In the genomic region with DNA sequence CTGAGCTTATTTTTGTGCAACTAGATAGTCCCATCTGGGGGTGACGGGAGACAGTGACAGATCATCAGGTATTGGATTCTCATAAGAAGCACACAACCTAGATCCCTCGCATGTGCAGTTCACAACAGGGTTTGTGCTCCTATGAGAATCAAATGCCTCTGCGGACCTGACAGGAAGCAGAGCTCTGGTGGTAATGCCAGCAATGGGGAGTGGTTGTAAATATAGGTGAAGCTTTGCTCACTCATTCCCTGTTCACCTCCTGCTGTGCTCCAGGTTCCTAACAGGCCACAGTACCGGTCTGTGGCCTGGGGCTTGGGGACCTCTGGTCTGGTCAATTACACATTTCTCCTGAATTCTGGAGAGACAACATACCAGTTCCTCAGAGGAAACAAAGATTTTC, we compare ENCODE assay signal across 33 cellular contexts.
"Had no signal": no experiment of that assay in that cellular context is flagged by ENCODE, and none has a peak within 500 bp of the region (broad histone marks: within the 10 kb centered on the region; RNA-seq: fewer than 3 reads in every experiment).

No MANE protein-coding gene starts in this region.

- H3K4me1 ChIP-seq: adrenal gland, ascending aorta, breast epithelium, colonic mucosa, esophagus squamous epithelium, gastroesophageal sphincter had no signal

- FAIRE-seq: endometrium, endothelial cell of umbilical vein had no signal

- H3K36me3 ChIP-seq: adrenal gland, ascending aorta, breast epithelium, cardiac muscle cell, colonic mucosa, esophagus squamous epithelium, gastroesophageal sphincter had no signal

- H3K9me3 Mint-ChIP-seq: activated CD4-positive, alpha-beta T cell treated with anti-CD3 and anti-CD28 coated beads, Interleukin-2, amount 10 ng/mL, durations not matched to agents 24 days and 14 days had no signal

- DNase-seq: activated CD4-positive, alpha-beta memory T cell treated with anti-CD3 and anti-CD28 coated beads for 36 hours; activated CD4-positive, alpha-beta T cell treated with anti-CD3 and anti-CD28 coated beads for 36 hours; activated CD4-positive, alpha-beta T cell treated with anti-CD3 and anti-CD28 coated beads, Interleukin-2, amount 10 ng/mL, durations not matched to agents 24 days and 14 days; activated CD4-positive, CD25-positive, alpha-beta regulatory T cell; activated CD4-positive, CD25-positive, alpha-beta regulatory T cell treated with anti-CD3 and anti-CD28 coated beads, Interleukin-2, amount 50 U/mL, for 72 hours; activated CD8-positive, alpha-beta memory T cell treated with anti-CD3 and anti-CD28 coated beads, Interleukin-2, amount 10 ng/mL, durations not matched to agents 7 days and 5 days; activated CD8-positive, alpha-beta memory T cell treated with anti-CD3 and anti-CD28 coated beads, Interleukin-2, amount 50 U/mL, for 4 hours; activated CD8-positive, alpha-beta T cell treated with anti-CD3 and anti-CD28 coated beads, Interleukin-2, amount 10 ng/mL, durations not matched to agents 7 days and 5 days; activated effector memory CD4-positive, alpha-beta T cell treated with anti-CD3 and anti-CD28 coated beads, Interleukin-2, amount 50 U/mL, for 16 hours; activated naive CD4-positive, alpha-beta T cell treated with anti-CD3 and anti-CD28 coated beads for 36 hours; activated naive CD8-positive, alpha-beta T cell treated with anti-CD3 and anti-CD28 coated beads for 36 hours; activated naive CD8-positive, alpha-beta T cell treated with anti-CD3 and anti-CD28 coated beads, Interleukin-2, amount 50 U/mL, for 24 hours; activated T-cell treated with anti-CD3 and anti-CD28 coated beads, Interleukin-2, amount 50 U/mL, for 1 hour; activated T-cell treated with anti-CD3 and anti-CD28 coated beads, Interleukin-2, amount 50 U/mL, for 48 hours; adrenal gland; central memory CD4-positive, alpha-beta T cell; cerebellar nuclear complex; colonic mucosa; effector CD8-positive, alpha-beta T cell; esophagus squamous epithelium; foreskin melanocyte; T-helper 2 cell had no signal

- H3K4me1 Mint-ChIP-seq: activated CD4-positive, alpha-beta T cell treated with anti-CD3 and anti-CD28 coated beads, Interleukin-2, amount 10 ng/mL, durations not matched to agents 24 days and 14 days; brain had no signal

- ATAC-seq: activated CD4-positive, alpha-beta T cell treated with anti-CD3 and anti-CD28 coated beads for 36 hours; activated CD8-positive, alpha-beta memory T cell treated with anti-CD3 and anti-CD28 coated beads, Interleukin-2, amount 10 ng/mL, durations not matched to agents 7 days and 5 days; activated CD8-positive, alpha-beta T cell treated with anti-CD3 and anti-CD28 coated beads, Interleukin-2, amount 10 ng/mL, durations not matched to agents 7 days and 5 days; activated naive CD8-positive, alpha-beta T cell treated with anti-CD3 and anti-CD28 coated beads, Interleukin-2, amount 50 U/mL, for 24 hours; gastroesophageal sphincter had no signal

- H3K9me3 ChIP-seq: ascending aorta, colonic mucosa, esophagus squamous epithelium had no signal

- H3K27me3 Mint-ChIP-seq: activated CD8-positive, alpha-beta memory T cell treated with anti-CD3 and anti-CD28 coated beads, Interleukin-2, amount 10 ng/mL, durations not matched to agents 7 days and 5 days; activated naive CD8-positive, alpha-beta T cell treated with anti-CD3 and anti-CD28 coated beads for 36 hours; activated naive CD8-positive, alpha-beta T cell treated with anti-CD3 and anti-CD28 coated beads, Interleukin-2, amount 50 U/mL, for 24 hours; brain had no signal

- H3K27ac ChIP-seq: adrenal gland, ascending aorta, breast epithelium, cardiac muscle cell, colonic mucosa, epithelial cell of prostate, esophagus squamous epithelium, gastroesophageal sphincter had no signal

- H3K36me3 Mint-ChIP-seq: activated naive CD4-positive, alpha-beta T cell treated with anti-CD3 and anti-CD28 coated beads, Interleukin-2, amount 50 U/mL, for 24 hours; brain had no signal

- H3K27ac Mint-ChIP-seq: activated CD4-positive, alpha-beta memory T cell treated with anti-CD3 and anti-CD28 coated beads for 36 hours; activated CD4-positive, alpha-beta T cell treated with anti-CD3 and anti-CD28 coated beads for 36 hours; activated CD4-positive, alpha-beta T cell treated with anti-CD3 and anti-CD28 coated beads, Interleukin-2, amount 10 ng/mL, durations not matched to agents 24 days and 14 days; activated CD8-positive, alpha-beta memory T cell treated with anti-CD3 and anti-CD28 coated beads, Interleukin-2, amount 10 ng/mL, durations not matched to agents 7 days and 5 days; activated CD8-positive, alpha-beta T cell treated with anti-CD3 and anti-CD28 coated beads, Interleukin-2, amount 10 ng/mL, durations not matched to agents 7 days and 5 days; activated naive CD4-positive, alpha-beta T cell treated with anti-CD3 and anti-CD28 coated beads for 36 hours; activated naive CD4-positive, alpha-beta T cell treated with anti-CD3 and anti-CD28 coated beads, Interleukin-2, amount 50 U/mL, for 24 hours; activated naive CD8-positive, alpha-beta T cell treated with anti-CD3 and anti-CD28 coated beads for 36 hours; activated naive CD8-positive, alpha-beta T cell treated with anti-CD3 and anti-CD28 coated beads, Interleukin-2, amount 50 U/mL, for 24 hours; activated T-helper 1 cell treated with anti-CD3 and anti-CD28 coated beads, Interleukin-12 subunit alpha, Interleukin-12 subunit beta, Interleukin-2, Interleukin-4 antibody, amounts not matched to agents 30 ng/mL and 10 ng/mL and 1 ng/mL, durations not matched to agents 14 hours and 24 hours and 36 hours; activated T-helper 2 cell treated with anti-CD3 and anti-CD28 coated beads, Interferon-gamma antibody, Interleukin-2, Interleukin-4, amounts not matched to agents 10 μg/mL and 5 μg/mL and 100 μg/mL, durations not matched to agents 14 hours and 24 hours and 36 hours; brain had no signal

- H3K4me3 ChIP-seq: adrenal gland, ascending aorta, breast epithelium, cardiac muscle cell, colonic mucosa, esophagus squamous epithelium, gastroesophageal sphincter had no signal

- H3K4me3 Mint-ChIP-seq: activated CD4-positive, alpha-beta memory T cell treated with anti-CD3 and anti-CD28 coated beads for 36 hours; activated CD4-positive, alpha-beta T cell treated with anti-CD3 and anti-CD28 coated beads for 36 hours; activated CD4-positive, alpha-beta T cell treated with anti-CD3 and anti-CD28 coated beads, Interleukin-2, amount 10 ng/mL, durations not matched to agents 24 days and 14 days; activated CD8-positive, alpha-beta memory T cell treated with anti-CD3 and anti-CD28 coated beads, Interleukin-2, amount 10 ng/mL, durations not matched to agents 7 days and 5 days; activated CD8-positive, alpha-beta T cell treated with anti-CD3 and anti-CD28 coated beads, Interleukin-2, amount 10 ng/mL, durations not matched to agents 7 days and 5 days; activated naive CD4-positive, alpha-beta T cell treated with anti-CD3 and anti-CD28 coated beads for 36 hours; activated naive CD4-positive, alpha-beta T cell treated with anti-CD3 and anti-CD28 coated beads, Interleukin-2, amount 50 U/mL, for 24 hours; activated naive CD8-positive, alpha-beta T cell treated with anti-CD3 and anti-CD28 coated beads for 36 hours; activated naive CD8-positive, alpha-beta T cell treated with anti-CD3 and anti-CD28 coated beads, Interleukin-2, amount 50 U/mL, for 24 hours; activated T-helper 1 cell treated with anti-CD3 and anti-CD28 coated beads, Interleukin-12 subunit alpha, Interleukin-12 subunit beta, Interleukin-2, Interleukin-4 antibody, amounts not matched to agents 30 ng/mL and 10 ng/mL and 1 ng/mL, durations not matched to agents 14 hours and 24 hours and 36 hours; brain had no signal
